ENCODE assay signal across 1 cellular context in genomic region chr12:11578461-11578993, GRCh38.
A peak's percentile ranks its signal among the peaks of the same experiment; 100 is the strongest.
TF ChIP-seq lines count a peak whose summit lies in the region.

No MANE protein-coding gene starts in this region.

TF ChIP-seq in GM12878, 131 proteins besides CTCF, POLR2A, EP300 and RAD21 (continued from another document):
- TF ChIP-seq, protein P1, sequence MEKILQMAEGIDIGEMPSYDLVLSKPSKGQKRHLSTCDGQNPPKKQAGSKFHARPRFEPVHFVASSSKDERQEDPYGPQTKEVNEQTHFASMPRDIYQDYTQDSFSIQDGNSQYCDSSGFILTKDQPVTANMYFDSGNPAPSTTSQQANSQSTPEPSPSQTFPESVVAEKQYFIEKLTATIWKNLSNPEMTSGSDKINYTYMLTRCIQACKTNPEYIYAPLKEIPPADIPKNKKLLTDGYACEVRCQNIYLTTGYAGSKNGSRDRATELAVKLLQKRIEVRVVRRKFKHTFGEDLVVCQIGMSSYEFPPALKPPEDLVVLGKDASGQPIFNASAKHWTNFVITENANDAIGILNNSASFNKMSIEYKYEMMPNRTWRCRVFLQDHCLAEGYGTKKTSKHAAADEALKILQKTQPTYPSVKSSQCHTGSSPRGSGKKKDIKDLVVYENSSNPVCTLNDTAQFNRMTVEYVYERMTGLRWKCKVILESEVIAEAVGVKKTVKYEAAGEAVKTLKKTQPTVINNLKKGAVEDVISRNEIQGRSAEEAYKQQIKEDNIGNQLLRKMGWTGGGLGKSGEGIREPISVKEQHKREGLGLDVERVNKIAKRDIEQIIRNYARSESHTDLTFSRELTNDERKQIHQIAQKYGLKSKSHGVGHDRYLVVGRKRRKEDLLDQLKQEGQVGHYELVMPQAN (conservative IDR thresholded peaks at IDR 0.05) = peak; percentile 52; the same call in 1 of the 2 replicates
- TF ChIP-seq ZNF687 (IDR thresholded peaks at IDR 0.05) (peak; percentile 72), IKZF1 (conservative IDR thresholded peaks at IDR 0.05) (peak; percentile 86), SMAD1 (IDR thresholded peaks at IDR 0.05; ENCODE audit: low read depth, partially characterized antibody) (peak; percentile 49), IKZF2 (IDR thresholded peaks at IDR 0.05) (peak; percentile 92), GABPA (IDR thresholded peaks at IDR 0.05; ENCODE audit: low read depth) (0 out of 2 replicates have a peak, but pooled peaks have one; percentile 25), EZH2 (IDR thresholded peaks at IDR 0.05; ENCODE audit: borderline replicate concordance, control insufficient read depth, low read depth, low read length) (no peak)
